Comparison of ENCODE assay signal across 10 cellular contexts in genomic region chr7:130917669-130918128, GRCh38.
DNase-seq lines count a peak whose midpoint lies in the region; ATAC-seq, FAIRE-seq and TF ChIP-seq lines count a peak whose summit lies in the region.
"Had no signal": no experiment of that assay in that cellular context is flagged by ENCODE, and none has a peak within 500 bp of the region (broad histone marks: within the 10 kb centered on the region; RNA-seq: fewer than 3 reads in every experiment).

No MANE protein-coding gene starts in this region.

- H3K4me3 Mint-ChIP-seq in activated naive CD8-positive, alpha-beta T cell treated with anti-CD3 and anti-CD28 coated beads, Interleukin-2, amount 50 U/mL, for 24 hours, result peak overlapping the region; percentile 54
- H3K4me3 Mint-ChIP-seq in Caco-2 (ENCODE audit: unreplicated experiment), result no peak overlapping the region

- H3K27me3 ChIP-seq in IMR-90 (ENCODE audit: control insufficient read depth, insufficient read depth, low read length) (no peaks in the 10 kb centered on the region), HepG2 (ENCODE audit: control insufficient read depth in 1 of 2, insufficient read depth in 2 of 2, low read length in 2 of 2) (no peaks in the 10 kb centered on the region), Caco-2 (replicated peaks; ENCODE audit: control insufficient read depth, insufficient read depth, low read length) (no peaks in the 10 kb centered on the region)

- H3K4me1 ChIP-seq in A549 (peaks cover 92% of the 10 kb centered on the region), IMR-90 (ENCODE audit: control insufficient read depth, insufficient read depth, low read length) (peaks cover 44% of the 10 kb centered on the region), HepG2 (ENCODE audit: insufficient read depth, low read length) (peaks cover 95% of the 10 kb centered on the region), Caco-2 (peaks cover 50% of the 10 kb centered on the region)

- no peak for TF ChIP-seq EP300 in A549 (IDR thresholded peaks at IDR 0.05)
- TF ChIP-seq EP300 in HepG2 (IDR thresholded peaks at IDR 0.05; ENCODE audit: low read depth in 2 of 2, low read length in 2 of 2), result no peak
- TF ChIP-seq EP300 in HepG2 (CRISPR knock-in tag; IDR thresholded peaks at IDR 0.05; ENCODE audit: borderline replicate concordance), result no peak

- peak in 1 of 2 experiments; percentile 64 for DNase-seq in A549 (ENCODE audit: low read depth in 1 of 2, low spot score in 1 of 2)
- peak; percentile 87 for DNase-seq in IMR-90
- DNase-seq in activated naive CD8-positive, alpha-beta T cell treated with anti-CD3 and anti-CD28 coated beads, Interleukin-2, amount 50 U/mL, for 24 hours, result no peak
- no peak for DNase-seq in HepG2 (ENCODE audit: low spot score)
- no peak for DNase-seq in Caco-2
- no peak for DNase-seq in H54 (ENCODE audit: insufficient read length, low spot score)
- DNase-seq in pons (ENCODE audit: low spot score), result no peak
- DNase-seq: DMS79 had no signal

- TF ChIP-seq RAD21 in A549 (conservative IDR thresholded peaks at IDR 0.05 in 1 of 2, IDR thresholded peaks at IDR 0.05 in 1 of 2) (no peak), IMR-90 (IDR thresholded peaks at IDR 0.05; ENCODE audit: low read length) (no peak), HepG2 (CRISPR knock-in tag; IDR thresholded peaks at IDR 0.05) (no peak)

- peak overlapping the region; percentile 97 for H2AK5ac ChIP-seq in IMR-90 (ENCODE audit: low read depth, low read length)

- H3K36me3 ChIP-seq in IMR-90 (ENCODE audit: control insufficient read depth, insufficient read depth, low read length) (peaks cover 2% of the 10 kb centered on the region; the same call in 1 of the 2 replicates), HepG2 (replicated peaks in 1 of 2; ENCODE audit: control insufficient read depth in 1 of 2, insufficient read depth in 2 of 2, low read length in 2 of 2) (peaks cover 5 to 14% of the 10 kb centered on the region in 2 experiments), Caco-2 (ENCODE audit: control insufficient read depth, insufficient read depth, low read length) (no peaks in the 10 kb centered on the region)

- no peaks in the 10 kb centered on the region for H3K27me3 Mint-ChIP-seq in activated naive CD8-positive, alpha-beta T cell treated with anti-CD3 and anti-CD28 coated beads, Interleukin-2, amount 50 U/mL, for 24 hours
- H3K27me3 Mint-ChIP-seq in Caco-2 (ENCODE audit: insufficient read depth, unreplicated experiment), result no peaks in the 10 kb centered on the region

- peak overlapping the region; percentile 100 for H2BK5ac ChIP-seq in IMR-90 (ENCODE audit: low read depth, low read length, poor library complexity, severe bottlenecking)

- intact Hi-C loops in IMR-90 (cut with micrococcal nuclease), result no loop called here
- intact Hi-C loops in HepG2 (cut with micrococcal nuclease; ENCODE audit: unreplicated experiment), result no loop called here
- intact Hi-C loops in Caco-2 (cut with micrococcal nuclease; ENCODE audit: unreplicated experiment), result no loop called here

- H3K27ac Mint-ChIP-seq in activated naive CD8-positive, alpha-beta T cell treated with anti-CD3 and anti-CD28 coated beads, Interleukin-2, amount 50 U/mL, for 24 hours, result peak overlapping the region; percentile 99
- no peak overlapping the region for H3K27ac Mint-ChIP-seq in Caco-2 (ENCODE audit: unreplicated experiment)

- no peaks in the 10 kb centered on the region for H3K9me3 Mint-ChIP-seq in activated naive CD8-positive, alpha-beta T cell treated with anti-CD3 and anti-CD28 coated beads, Interleukin-2, amount 50 U/mL, for 24 hours
- H3K9me3 Mint-ChIP-seq in Caco-2 (ENCODE audit: unreplicated experiment), result no peaks in the 10 kb centered on the region

- ATAC-seq in A549 (peak in 1 of 2 experiments; percentile 2; a peak in 1 of 6 replicates), IMR-90 (ENCODE audit: low read depth) (peak; percentile 10), HepG2 (no peak), HG02884 (IDR thresholded peaks at IDR 0.05; ENCODE audit: unreplicated experiment) (no peak)
- peak; percentile 6 for ATAC-seq in activated naive CD8-positive, alpha-beta T cell treated with anti-CD3 and anti-CD28 coated beads, Interleukin-2, amount 50 U/mL, for 24 hours

- peak overlapping the region; percentile 93 for H3K18ac ChIP-seq in IMR-90 (ENCODE audit: low read depth, low read length)

- H2BK120ac ChIP-seq in IMR-90 (ENCODE audit: low read depth, low read length), result peak overlapping the region; percentile 85

- H3K9me3 ChIP-seq in A549, result no peaks in the 10 kb centered on the region
- H3K9me3 ChIP-seq in IMR-90 (ENCODE audit: control insufficient read depth, insufficient read depth, low read length), result no peaks in the 10 kb centered on the region
- H3K9me3 ChIP-seq in HepG2 (ENCODE audit: low read length), result no peaks in the 10 kb centered on the region
- no peaks in the 10 kb centered on the region for H3K9me3 ChIP-seq in Caco-2

- peaks cover 17 to 57% of the 10 kb centered on the region in 2 experiments for H3K79me1 ChIP-seq in IMR-90 (ENCODE audit: low read depth in 1 of 2, low read length in 2 of 2)

- H3K9me1 ChIP-seq in IMR-90 (ENCODE audit: insufficient read depth, low read length), result peaks cover 16% of the 10 kb centered on the region

- TF ChIP-seq POLR2A in A549 (IDR thresholded peaks at IDR 0.05; ENCODE audit: low read length) (no peak), IMR-90 (IDR thresholded peaks at IDR 0.05; ENCODE audit: low read depth, low read length) (peak; percentile 72), HepG2 (IDR thresholded peaks at IDR 0.05; ENCODE audit: insufficient read depth in 1 of 2, low read depth in 2 of 2, low read length in 2 of 2) (no peak), H54 (IDR thresholded peaks at IDR 0.05; ENCODE audit: low read depth, low read length) (no peak)

- WGBS in A549 (ENCODE audit: missing lambda C conversion rate), result 2% methylated on average over 5 of the region's 5 CpGs
- WGBS in IMR-90 (ENCODE audit: extremely low coverage in 2 of 2, insufficient read length in 1 of 2), 2 experiments, result 0% methylated on average over 2 of the region's 5 CpGs; no CpG with 5 or more reads in 1 of the 2 experiments
- WGBS in HepG2 (ENCODE audit: low lambda C conversion rate), result 28% methylated on average over 5 of the region's 5 CpGs

- H3K27ac ChIP-seq in A549 (peak overlapping the region; percentile 85 to 93), IMR-90 (ENCODE audit: insufficient read depth, low read length) (peak overlapping the region; percentile 97), HepG2 (ENCODE audit: extremely low read length, insufficient read depth, low read length) (peak overlapping the region; percentile 94)

- H3K23ac ChIP-seq in IMR-90 (ENCODE audit: low read depth, low read length), result peak overlapping the region; percentile 96

- TF ChIP-seq CTCF in A549 (IDR thresholded peaks at IDR 0.05) (no peak), IMR-90 (conservative IDR thresholded peaks at IDR 0.05; ENCODE audit: low read depth, low read length) (no peak), HepG2 (CRISPR knock-in tag; IDR thresholded peaks at IDR 0.05) (no peak), Caco-2 (IDR thresholded peaks at IDR 0.05; ENCODE audit: insufficient read depth in 1 of 2, low read depth in 1 of 2, low read length in 1 of 2, severe bottlenecking in 1 of 2, unreplicated experiment in 1 of 2) (no peak)

- peaks cover 98% of the 10 kb centered on the region for H3K79me2 ChIP-seq in HepG2 (ENCODE audit: insufficient read depth, low read length)

- H3K9ac ChIP-seq in IMR-90 (ENCODE audit: low read depth, low read length) (peak overlapping the region; percentile 82), HepG2 (ENCODE audit: insufficient read depth, low read depth, low read length) (peak overlapping the region; percentile 76)

- dilution Hi-C loops in IMR-90 (cut with HindIII; ENCODE audit: low sequenced_read_pairs, unreplicated experiment), result no loop called here

- peak overlapping the region; percentile 96 for H3K4me2 ChIP-seq in A549
- H3K4me2 ChIP-seq in IMR-90 (ENCODE audit: low read depth, low read length), result peak overlapping the region; percentile 86
- peak overlapping the region; percentile 98 for H3K4me2 ChIP-seq in HepG2 (ENCODE audit: low read depth, low read length)

- POLR2A ChIA-PET in A549 (lab: Yijun Ruan, JAX) (no interaction called here), IMR-90 (lab: Charles Lee; ENCODE audit: unreplicated experiment) (interaction anchor here (0.6 to 1.4 kb wide), 3 partner anchors 8 to 545 kb away, joined by 3 to 4 read pairs (median 3); no protein-coding TSS in a partner anchor), HepG2 (lab: Yijun Ruan, JAX) (interaction anchor here (0.8 to 2.1 kb wide), 4 partner anchors 13 to 29 kb away, joined by 3 to 8 read pairs (median 6); no protein-coding TSS in a partner anchor), Caco-2 (lab: Charles Lee) (no interaction called here)

- no peak for FAIRE-seq in A549 (lab: Jason Lieb, UNC)
- no peak for FAIRE-seq in HepG2 (lab: Jason Lieb, UNC)
- no peak for FAIRE-seq in H54 (lab: Jason Lieb, UNC)

- peak overlapping the region; percentile 91 for H4K5ac ChIP-seq in IMR-90 (ENCODE audit: low read depth, low read length)

- no peak overlapping the region for H2AFZ ChIP-seq in IMR-90 (replicated peaks; ENCODE audit: low read length, poor library complexity)
- H2AFZ ChIP-seq in HepG2 (ENCODE audit: low read length), result no peak overlapping the region

- peak overlapping the region; percentile 86 for H3K56ac ChIP-seq in IMR-90 (ENCODE audit: extremely low read depth, insufficient read depth, low read length)

- H3K4me1 Mint-ChIP-seq in activated naive CD8-positive, alpha-beta T cell treated with anti-CD3 and anti-CD28 coated beads, Interleukin-2, amount 50 U/mL, for 24 hours, result peaks cover 97% of the 10 kb centered on the region
- peaks cover 14% of the 10 kb centered on the region for H3K4me1 Mint-ChIP-seq in Caco-2 (ENCODE audit: low read depth, unreplicated experiment)

- peak overlapping the region; percentile 93; the same call in 2 of the 3 replicates for H2BK15ac ChIP-seq in IMR-90 (ENCODE audit: low read depth, low read length)

- H3K36me3 Mint-ChIP-seq in activated naive CD8-positive, alpha-beta T cell treated with anti-CD3 and anti-CD28 coated beads, Interleukin-2, amount 50 U/mL, for 24 hours (ENCODE audit: low read depth), result peaks cover 73% of the 10 kb centered on the region
- no peaks in the 10 kb centered on the region for H3K36me3 Mint-ChIP-seq in Caco-2 (ENCODE audit: insufficient read depth, unreplicated experiment)

- H4K8ac ChIP-seq in IMR-90 (ENCODE audit: low read depth in 2 of 2, low read length in 2 of 2), result peak overlapping the region; percentile 88 to 94

- BruUV-seq in IMR-90 (replicated peaks; lab: Mats Ljungman, UMichigan), result no TSS peak
- BruUV-seq in HepG2 (replicated peaks; lab: Mats Ljungman, UMichigan), result no TSS peak
- no TSS peak for BruUV-seq in Caco-2 (replicated peaks; lab: Mats Ljungman, UMichigan)

- CTCF ChIA-PET in A549 (lab: Yijun Ruan, JAX) (interaction anchor here (1.2 to 2.0 kb wide), 4 partner anchors 11 to 90 kb away, joined by 4 to 7 read pairs (median 4); no protein-coding TSS in a partner anchor), IMR-90 (lab: Yijun Ruan, JAX) (no interaction called here), HepG2 (lab: Yijun Ruan, JAX; ENCODE audit: low intra/inter-chr PET ratio, low total read pairs) (no interaction called here), Caco-2 (lab: Charles Lee) (interaction anchor here (1.4 kb wide), 1 partner anchor 21 kb away, joined by 5 read pairs; no protein-coding TSS in a partner anchor)

- peak overlapping the region; percentile 18; the same call in 1 of the 3 replicates for H3K4me3 ChIP-seq in A549
- peak overlapping the region; percentile 23; the same call in 1 of the 2 replicates for H3K4me3 ChIP-seq in IMR-90 (ENCODE audit: insufficient read depth, low read depth, low read length)
- peak overlapping the region; percentile 60 to 72 (median 70); a peak in 5 of 6 replicates for H3K4me3 ChIP-seq in HepG2 (replicated peaks in 1 of 3; ENCODE audit: insufficient read depth in 1 of 3, low read depth in 2 of 3, low read length in 3 of 3)
- H3K4me3 ChIP-seq in Caco-2 (ENCODE audit: low read depth, low read length), result no peak overlapping the region
- H3K4me3 ChIP-seq: lung had no signal

- peak overlapping the region; percentile 71 for H3K4ac ChIP-seq in IMR-90 (ENCODE audit: low read depth, low read length)

- in situ Hi-C loops in IMR-90 (cut with MboI; ENCODE audit: low sequenced_read_pairs), result no loop called here
- in situ Hi-C loops in HepG2 (cut with HindIII; ENCODE audit: extremely low pct_ligation_motif_present, low pct_unique_long_range_greater_than_20kb), result no loop called here

- H3K14ac ChIP-seq in IMR-90 (replicated peaks; ENCODE audit: low read depth, low read length), result peak overlapping the region; percentile 92

- H4K20me1 ChIP-seq in IMR-90 (ENCODE audit: insufficient read depth, low read length) (no peaks in the 10 kb centered on the region; the same call in 1 of the 2 replicates), HepG2 (ENCODE audit: insufficient read depth, low read length) (0 out of 2 replicates have a peak, but pooled peaks cover 4% of the 10 kb centered on the region)

- peak overlapping the region; percentile 10 for H2AK9ac ChIP-seq in IMR-90 (replicated peaks; ENCODE audit: low read depth, low read length, poor library complexity)

- H2BK20ac ChIP-seq in IMR-90 (ENCODE audit: low read depth, low read length), result peak overlapping the region; percentile 86

- H4K91ac ChIP-seq in IMR-90 (ENCODE audit: insufficient read depth, low read depth, low read length), result peak overlapping the region; percentile 90

Comparison
In these comparisons a context has a peak if more than half of its experiments do, and no peak if none do; other contexts are left out.
1. ATAC-seq: peak in IMR-90 (single experiment) and activated naive CD8-positive, alpha-beta T cell treated with anti-CD3 and anti-CD28 coated beads, Interleukin-2, amount 50 U/mL, for 24 hours (single experiment); none in HepG2 (single experiment) and HG02884 (single experiment).
2. CTCF ChIA-PET loops: an anchor here in A549 (1.2 to 2.0 kb wide) and Caco-2 (1.4 kb wide); none called in IMR-90 and HepG2.
3. POLR2A ChIA-PET loops: an anchor here in IMR-90 (0.6 to 1.4 kb wide) and HepG2 (0.8 to 2.1 kb wide); none called in A549 and Caco-2.
4. Of the 38 proteins assayed by ChIP-seq in both HepG2 and A549: peak only in HepG2: none; only in A549: BHLHE40, FOSL2, JUNB, MAFK and NFE2L2; in both: none; in neither: 33.
5. Peak in every context shown above with its lines, with median percentiles within 50 percentile points of each other: H3K27ac ChIP-seq and H3K4me2 ChIP-seq.